In genomic region chr1:179031284-179031683, GRCh38 we compare ENCODE assay signal across 1 cellular context.
TF ChIP-seq lines count a peak whose summit lies in the region.

No MANE protein-coding gene starts in this region.

TF ChIP-seq in GM12878, 131 proteins besides CTCF, POLR2A, EP300 and RAD21:
- TF ChIP-seq POLR2AphosphoS2 (IDR thresholded peaks at IDR 0.05; ENCODE audit: low read depth, low read length) (no peak), NKRF (conservative IDR thresholded peaks at IDR 0.05) (no peak), CUX1 (IDR thresholded peaks at IDR 0.05; ENCODE audit: insufficient replicate concordance, low read depth, low read length) (peak; percentile 32), SKIL (IDR thresholded peaks at IDR 0.05; ENCODE audit: low read depth, poor library complexity, severe bottlenecking) (no peak), ZNF24 (IDR thresholded peaks at IDR 0.05) (peak; percentile 53; the same call in 1 of the 2 replicates), TCF7 (IDR thresholded peaks at IDR 0.05; ENCODE audit: borderline replicate concordance) (no peak), LARP7 (IDR thresholded peaks at IDR 0.05) (no peak), YY1 (IDR thresholded peaks at IDR 0.05; ENCODE audit: low read depth, low read length) (no peak)
TF ChIP-seq in GM12878: peak in this region for 2.
